Comparison of ENCODE assay signal across 8 cellular contexts in the genomic region with DNA sequence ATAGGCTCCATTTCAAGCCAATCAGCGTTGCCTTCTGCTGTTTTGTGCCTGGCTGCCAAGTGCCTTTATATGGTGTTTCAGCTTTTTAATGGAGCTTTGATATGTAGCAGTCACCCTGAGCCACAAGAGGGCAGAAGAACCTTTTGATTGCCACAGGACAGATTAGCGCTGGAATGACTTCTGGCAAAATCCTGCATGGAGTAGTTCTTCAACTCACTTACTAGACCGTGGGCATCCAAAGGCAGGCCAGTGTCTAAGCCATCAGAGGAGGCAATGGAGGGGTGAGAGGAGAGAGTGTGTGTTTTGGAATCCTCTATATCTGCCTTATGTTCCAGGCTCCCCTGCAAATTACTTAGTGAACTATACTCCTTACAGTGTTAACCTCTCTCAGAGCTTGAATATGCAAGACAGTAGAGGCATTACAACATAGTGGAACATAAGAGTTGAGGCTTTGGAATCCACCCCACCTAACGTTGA. TPM values are rescaled to one million over a fixed set of nuclear protein-coding genes. Genes with fewer than 3 reads are reported as not detected.
DNase-seq lines count a peak whose midpoint lies in the region; ATAC-seq and TF ChIP-seq lines count a peak whose summit lies in the region.

No MANE protein-coding gene starts in this region.

- H3K4me1 ChIP-seq in Peyer's patch (no peaks in the 10 kb centered on the region), neuronal stem cell (ENCODE audit: control insufficient read depth in 2 of 2, insufficient read depth in 1 of 2, low read depth in 1 of 2, low read length in 2 of 2) (peaks cover 15 to 21% of the 10 kb centered on the region in 2 donors), tibial artery (peaks cover 0 to 10% (median 2%) of the 10 kb centered on the region in 4 donors)

- no peak overlapping the region for H2AFZ ChIP-seq in neuronal stem cell (ENCODE audit: low read length)

- H4K8ac ChIP-seq in neuronal stem cell (ENCODE audit: low read depth, low read length): no peak overlapping the region

- TF ChIP-seq POLR2A in Peyer's patch (IDR thresholded peaks at IDR 0.05): no peak

- TF ChIP-seq CTCF in Peyer's patch (IDR thresholded peaks at IDR 0.05) (peak; percentile 47 to 97 (median 86)), tibial artery (IDR thresholded peaks at IDR 0.05) (peak; percentile 77 to 93)

- no peaks in the 10 kb centered on the region for H3K36me3 ChIP-seq in Peyer's patch
- no peaks in the 10 kb centered on the region for H3K36me3 ChIP-seq in neuronal stem cell (replicated peaks in 1 of 2; ENCODE audit: control insufficient read depth in 2 of 2, insufficient read depth in 2 of 2, low read length in 2 of 2)
- H3K36me3 ChIP-seq in tibial artery: no peaks in the 10 kb centered on the region

- no peak overlapping the region for H3K27ac ChIP-seq in Peyer's patch
- H3K27ac ChIP-seq in neuronal stem cell (replicated peaks; ENCODE audit: low read length): no peak overlapping the region
- no peak overlapping the region for H3K27ac ChIP-seq in tibial artery

- no peak overlapping the region for H3K14ac ChIP-seq in neuronal stem cell (ENCODE audit: low read length)

- intact Hi-C loops in tibial artery (cut with DNase I; ENCODE audit: low total_unique reads): loop anchor here (2.0 to 5.0 kb wide), 4 partner anchors 171 to 289 kb away; a partner anchor contains a TSS

- H2BK15ac ChIP-seq in neuronal stem cell (ENCODE audit: low read length): no peak overlapping the region

- no peaks in the 10 kb centered on the region for H3K79me1 ChIP-seq in neuronal stem cell (ENCODE audit: low read depth, low read length)

- no peak overlapping the region for H4K91ac ChIP-seq in neuronal stem cell (ENCODE audit: low read depth, low read length, poor library complexity)

- H2AK5ac ChIP-seq in neuronal stem cell (ENCODE audit: low read depth, low read length): no peak overlapping the region

- no peak overlapping the region for H3K4ac ChIP-seq in neuronal stem cell (ENCODE audit: low read length)

- no peaks in the 10 kb centered on the region for H3K27me3 ChIP-seq in Peyer's patch
- no peaks in the 10 kb centered on the region for H3K27me3 ChIP-seq in neuronal stem cell (ENCODE audit: control insufficient read depth in 3 of 3, insufficient read depth in 3 of 3, low read depth in 1 of 3, low read length in 3 of 3)
- H3K27me3 ChIP-seq in tibial artery: no peaks in the 10 kb centered on the region

- H2BK5ac ChIP-seq in neuronal stem cell (ENCODE audit: low read length): no peak overlapping the region

- ATAC-seq in HG02588 (IDR thresholded peaks at IDR 0.05; ENCODE audit: unreplicated experiment): no peak

- no peak overlapping the region for H3K4me2 ChIP-seq in neuronal stem cell (ENCODE audit: insufficient read depth, low read length, poor library complexity, severe bottlenecking)

- no peak overlapping the region for H2BK12ac ChIP-seq in neuronal stem cell (ENCODE audit: low read length)

- no peak overlapping the region for H3K18ac ChIP-seq in neuronal stem cell (ENCODE audit: low read length)

- no peak overlapping the region for H3K9ac ChIP-seq in neuronal stem cell (ENCODE audit: low read depth, low read length, poor library complexity)

- no peak overlapping the region for H2BK120ac ChIP-seq in neuronal stem cell (ENCODE audit: low read depth, low read length)

- H3K4me3 ChIP-seq in Peyer's patch: no peak overlapping the region
- H3K4me3 ChIP-seq in neuronal stem cell (ENCODE audit: low read length in 2 of 2): no peak overlapping the region
- H3K4me3 ChIP-seq in tibial artery: no peak overlapping the region

- H3K9me3 ChIP-seq in Peyer's patch: no peaks in the 10 kb centered on the region
- no peaks in the 10 kb centered on the region for H3K9me3 ChIP-seq in neuronal stem cell (replicated peaks in 1 of 2; ENCODE audit: control insufficient read depth in 2 of 2, insufficient read depth in 1 of 2, low read depth in 1 of 2, low read length in 2 of 2)
- no peaks in the 10 kb centered on the region for H3K9me3 ChIP-seq in tibial artery

- no peak overlapping the region for H3K23ac ChIP-seq in neuronal stem cell (ENCODE audit: low read depth, low read length, poor library complexity)

- DNase-seq in DMS79 treated with DMSO at 0.1 percent for 48 hours (lab: John Stamatoyannopoulos, UW) (peak; percentile 95), LoVo (ENCODE audit: low spot score) (peak; percentile 83), Peyer's patch (peak in 2 of 3 donors; percentile 50 to 86), activated T-helper 1 cell treated with Interleukin-2 at 50 U/mL for 16 hours (ENCODE audit: low read depth) (peak; percentile 2), fibroblast of the conjunctiva (ENCODE audit: low read depth) (peak; percentile 92), neuronal stem cell (ENCODE audit: low spot score) (peak; percentile 69), tibial artery (peak; percentile 79 to 82)

- no CpG with 5 or more reads among the region's 4 CpGs for WGBS in neuronal stem cell (ENCODE audit: extremely low coverage in 2 of 2, insufficient read length in 2 of 2, insufficient replicate concordance in 1 of 2), 2 donors

RNA-seq across cellular contexts. Expression of a gene that starts 56.2 kb away (rescaled TPM):
- total RNA-seq in Peyer's patch: 10 to 100 TPM in 1 of 4 donors, 1 to 10 TPM in 3; 4.4 to 19.0 (median 6.1) TPM
- polyA plus RNA-seq in neuronal stem cell (2013, experiment 1 of 2): 23.9 TPM
- polyA plus RNA-seq in neuronal stem cell (2013, experiment 2 of 2): 22.3 TPM

Comparison
In these comparisons a context has a peak if more than half of its experiments do, and no peak if none do; other contexts are left out.
1. DNase-seq: peak in every context shown above with its lines; median percentile 95 in DMS79 treated with DMSO at 0.1 percent for 48 hours; 92 in fibroblast of the conjunctiva; 83 in LoVo; 80 in tibial artery; 69 in neuronal stem cell; 68 in Peyer's patch; 2 in activated T-helper 1 cell treated with Interleukin-2 at 50 U/mL for 16 hours.